In the genomic region with DNA sequence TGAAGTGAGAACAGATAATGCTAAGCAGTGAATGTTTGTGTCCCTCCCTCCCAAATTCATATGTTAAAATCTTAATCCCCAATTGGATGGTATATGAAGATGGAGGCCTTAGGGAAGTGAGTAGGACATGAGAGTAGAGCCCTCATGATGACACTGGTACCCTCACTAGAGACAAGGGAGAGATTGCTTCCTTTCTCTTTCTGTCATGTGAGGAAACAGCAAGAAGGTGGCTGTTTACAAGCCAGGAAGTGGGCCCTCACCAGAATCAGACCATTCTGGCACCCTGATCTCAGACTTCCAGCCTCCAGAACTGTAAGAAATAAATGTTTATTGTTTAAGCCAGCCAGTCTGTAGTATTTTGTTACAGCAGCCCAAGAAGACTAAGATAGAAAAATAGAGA, we compare ENCODE assay signal across 25 cellular contexts.
DNase-seq lines count a peak whose midpoint lies in the region; ATAC-seq and TF ChIP-seq lines count a peak whose summit lies in the region.
"Had no signal": no experiment of that assay in that cellular context is flagged by ENCODE, and none has a peak within 500 bp of the region (broad histone marks: within the 10 kb centered on the region; RNA-seq: fewer than 3 reads in every experiment).

No MANE protein-coding gene starts in this region.

- ATAC-seq in activated naive CD8-positive, alpha-beta T cell treated with anti-CD3 and anti-CD28 coated beads, Interleukin-2, amount 50 U/mL, for 24 hours = no peak
- ATAC-seq in activated CD8-positive, alpha-beta T cell treated with anti-CD3 and anti-CD28 coated beads for 36 hours = peak; percentile 60
- ATAC-seq in naive thymus-derived CD8-positive, alpha-beta T cell = peak; percentile 61 to 89
- ATAC-seq: A549, gastrocnemius medialis, lower lobe of right lung, mucosa of descending colon, upper lobe of right lung had no signal

- peaks cover 13% of the 10 kb centered on the region for H3K4me1 Mint-ChIP-seq in activated naive CD8-positive, alpha-beta T cell (ENCODE audit: low read depth)
- peaks cover 10% of the 10 kb centered on the region for H3K4me1 Mint-ChIP-seq in activated naive CD8-positive, alpha-beta T cell treated with anti-CD3 and anti-CD28 coated beads, Interleukin-2, amount 50 U/mL, for 24 hours
- H3K4me1 Mint-ChIP-seq in activated CD8-positive, alpha-beta T cell treated with anti-CD3 and anti-CD28 coated beads for 36 hours (ENCODE audit: low read depth) = peaks cover 6% of the 10 kb centered on the region
- H3K4me1 Mint-ChIP-seq in naive thymus-derived CD8-positive, alpha-beta T cell = peaks cover 4 to 24% (median 10%) of the 10 kb centered on the region in 4 donors
- peaks cover 2% of the 10 kb centered on the region for H3K4me1 Mint-ChIP-seq in T-helper 2 cell treated with Interferon-gamma antibody and Interleukin-4, amounts not matched to agents 5 μg/mL and 100 μg/mL, for 36 hours (ENCODE audit: low read depth)

- CTCF ChIA-PET in activated CD8-positive, alpha-beta T cell treated with anti-CD3 and anti-CD28 coated beads for 36 hours (lab: Charles Lee) = no interaction called here

- H3K27me3 ChIP-seq in thyroid gland = no peaks in the 10 kb centered on the region
- H3K27me3 ChIP-seq: gastrocnemius medialis, ovary, upper lobe of right lung had no signal

- TF ChIP-seq CTCF in activated CD8-positive, alpha-beta T cell treated with anti-CD3 and anti-CD28 coated beads for 36 hours (IDR thresholded peaks at IDR 0.05) = no peak
- no peak for TF ChIP-seq CTCF in thyroid gland (IDR thresholded peaks at IDR 0.05)

- intact Hi-C loops in activated CD8-positive, alpha-beta T cell treated with anti-CD3 and anti-CD28 coated beads for 36 hours (cut with micrococcal nuclease) = no loop called here
- intact Hi-C loops in thyroid gland (cut with DNase I) = no loop called here

- H3K27ac ChIP-seq in thyroid gland = no peak overlapping the region
- H3K27ac ChIP-seq: A549, gastrocnemius medialis, lower lobe of right lung, ovary, upper lobe of right lung had no signal

- no peak overlapping the region for H3K4me3 ChIP-seq in Jurkat, Clone E6-1 (ENCODE audit: low read length)
- no peak overlapping the region for H3K4me3 ChIP-seq in thyroid gland (replicated peaks in 1 of 3)
- H3K4me3 ChIP-seq: A549, gastrocnemius medialis, lower lobe of right lung, mucosa of descending colon, ovary, upper lobe of right lung had no signal

- H3K9me3 ChIP-seq in thyroid gland = no peaks in the 10 kb centered on the region
- H3K9me3 ChIP-seq: A549, gastrocnemius medialis, lower lobe of right lung, mucosa of descending colon, ovary, upper lobe of right lung had no signal

- no peak for DNase-seq in activated naive CD8-positive, alpha-beta T cell treated with anti-CD3 and anti-CD28 coated beads, Interleukin-2, amount 50 U/mL, for 24 hours
- peak; percentile 39 for DNase-seq in Jurkat, Clone E6-1 (ENCODE audit: low read depth, low spot score)
- no peak for DNase-seq in activated CD8-positive, alpha-beta T cell treated with anti-CD3 and anti-CD28 coated beads for 36 hours
- peak in 3 of 10 donors; percentile 5 to 47 (median 18) for DNase-seq in naive thymus-derived CD8-positive, alpha-beta T cell
- no peak for DNase-seq in T-helper 2 cell treated with Interferon-gamma antibody and Interleukin-4, amounts not matched to agents 5 μg/mL and 100 μg/mL, for 36 hours (ENCODE audit: low spot score)
- no peak for DNase-seq in NAMALWA (ENCODE audit: low spot score)
- DNase-seq in thyroid gland = no peak
- DNase-seq: activated naive CD4-positive, alpha-beta T cell; DMS153; gastrocnemius medialis; H7; lower lobe of right lung; mucosa of descending colon; NCI-H146; NCI-H226; NCI-H526 treated with DMSO at 0.1 percent for 48 hours; ovary; Right ventricle myocardium superior; stimulated activated CD4-positive, alpha-beta T cell treated with anti-CD3 and anti-CD28 coated beads, Interleukin-4, amount 100 ng/mL, for 4 hours; substantia nigra; T-helper 9 cell; upper lobe of right lung had no signal

- peak overlapping the region; percentile 83 for H3K27ac Mint-ChIP-seq in activated naive CD8-positive, alpha-beta T cell
- no peak overlapping the region for H3K27ac Mint-ChIP-seq in activated naive CD8-positive, alpha-beta T cell treated with anti-CD3 and anti-CD28 coated beads, Interleukin-2, amount 50 U/mL, for 24 hours
- H3K27ac Mint-ChIP-seq in activated CD8-positive, alpha-beta T cell treated with anti-CD3 and anti-CD28 coated beads for 36 hours = peak overlapping the region; percentile 71
- peak overlapping the region; percentile 59 to 94 (median 89) for H3K27ac Mint-ChIP-seq in naive thymus-derived CD8-positive, alpha-beta T cell
- no peak overlapping the region for H3K27ac Mint-ChIP-seq in T-helper 2 cell treated with Interferon-gamma antibody and Interleukin-4, amounts not matched to agents 5 μg/mL and 100 μg/mL, for 36 hours

- no peaks in the 10 kb centered on the region for H3K36me3 Mint-ChIP-seq in activated naive CD8-positive, alpha-beta T cell
- H3K36me3 Mint-ChIP-seq in activated naive CD8-positive, alpha-beta T cell treated with anti-CD3 and anti-CD28 coated beads, Interleukin-2, amount 50 U/mL, for 24 hours (ENCODE audit: low read depth) = no peaks in the 10 kb centered on the region
- H3K36me3 Mint-ChIP-seq in activated CD8-positive, alpha-beta T cell treated with anti-CD3 and anti-CD28 coated beads for 36 hours (ENCODE audit: low read depth) = no peaks in the 10 kb centered on the region
- H3K36me3 Mint-ChIP-seq in naive thymus-derived CD8-positive, alpha-beta T cell = peaks cover 0 to 8% (median 4%) of the 10 kb centered on the region in 3 donors
- no peaks in the 10 kb centered on the region for H3K36me3 Mint-ChIP-seq in T-helper 2 cell treated with Interferon-gamma antibody and Interleukin-4, amounts not matched to agents 5 μg/mL and 100 μg/mL, for 36 hours (ENCODE audit: low read depth)

- POLR2A ChIA-PET in activated CD8-positive, alpha-beta T cell treated with anti-CD3 and anti-CD28 coated beads for 36 hours (lab: Charles Lee) = no interaction called here
- POLR2A ChIA-PET in naive thymus-derived CD8-positive, alpha-beta T cell (lab: Charles Lee) = no interaction called here

- TF ChIP-seq POLR2A in thyroid gland (IDR thresholded peaks at IDR 0.05) = no peak

- H3K4me3 Mint-ChIP-seq in activated naive CD8-positive, alpha-beta T cell = no peak overlapping the region
- H3K4me3 Mint-ChIP-seq in activated naive CD8-positive, alpha-beta T cell treated with anti-CD3 and anti-CD28 coated beads, Interleukin-2, amount 50 U/mL, for 24 hours = no peak overlapping the region
- H3K4me3 Mint-ChIP-seq in activated CD8-positive, alpha-beta T cell treated with anti-CD3 and anti-CD28 coated beads for 36 hours = no peak overlapping the region
- H3K4me3 Mint-ChIP-seq in naive thymus-derived CD8-positive, alpha-beta T cell = peak overlapping the region in 4 of 10 donors; percentile 11 to 44 (median 42)
- H3K4me3 Mint-ChIP-seq in T-helper 2 cell treated with Interferon-gamma antibody and Interleukin-4, amounts not matched to agents 5 μg/mL and 100 μg/mL, for 36 hours = no peak overlapping the region
- H3K4me3 Mint-ChIP-seq: neural crest cell had no signal

- no peaks in the 10 kb centered on the region for H3K36me3 ChIP-seq in thyroid gland
- H3K36me3 ChIP-seq: gastrocnemius medialis, lower lobe of right lung, ovary, upper lobe of right lung had no signal

- no peaks in the 10 kb centered on the region for H3K4me1 ChIP-seq in thyroid gland
- H3K4me1 ChIP-seq: A549, gastrocnemius medialis, lower lobe of right lung, upper lobe of right lung had no signal

- no peaks in the 10 kb centered on the region for H3K27me3 Mint-ChIP-seq in activated naive CD8-positive, alpha-beta T cell
- H3K27me3 Mint-ChIP-seq in activated naive CD8-positive, alpha-beta T cell treated with anti-CD3 and anti-CD28 coated beads, Interleukin-2, amount 50 U/mL, for 24 hours = no peaks in the 10 kb centered on the region
- no peaks in the 10 kb centered on the region for H3K27me3 Mint-ChIP-seq in activated CD8-positive, alpha-beta T cell treated with anti-CD3 and anti-CD28 coated beads for 36 hours
- H3K27me3 Mint-ChIP-seq in naive thymus-derived CD8-positive, alpha-beta T cell = peaks cover 0 to 2% (median 0%) of the 10 kb centered on the region in 5 donors
- H3K27me3 Mint-ChIP-seq in T-helper 2 cell treated with Interferon-gamma antibody and Interleukin-4, amounts not matched to agents 5 μg/mL and 100 μg/mL, for 36 hours (ENCODE audit: low read depth) = no peaks in the 10 kb centered on the region

- H3K9me3 Mint-ChIP-seq in activated naive CD8-positive, alpha-beta T cell (ENCODE audit: low read depth) = peaks cover 5% of the 10 kb centered on the region
- no peaks in the 10 kb centered on the region for H3K9me3 Mint-ChIP-seq in activated naive CD8-positive, alpha-beta T cell treated with anti-CD3 and anti-CD28 coated beads, Interleukin-2, amount 50 U/mL, for 24 hours
- no peaks in the 10 kb centered on the region for H3K9me3 Mint-ChIP-seq in activated CD8-positive, alpha-beta T cell treated with anti-CD3 and anti-CD28 coated beads for 36 hours
- H3K9me3 Mint-ChIP-seq in naive thymus-derived CD8-positive, alpha-beta T cell = peaks cover 0 to 8% (median 0%) of the 10 kb centered on the region in 9 donors
- no peaks in the 10 kb centered on the region for H3K9me3 Mint-ChIP-seq in T-helper 2 cell treated with Interferon-gamma antibody and Interleukin-4, amounts not matched to agents 5 μg/mL and 100 μg/mL, for 36 hours
- H3K9me3 Mint-ChIP-seq: neural crest cell had no signal

Comparison
In these comparisons a context has a peak if more than half of its experiments do, and no peak if none do; other contexts are left out.
1. H3K27ac Mint-ChIP-seq: peak in activated naive CD8-positive, alpha-beta T cell (single experiment), activated CD8-positive, alpha-beta T cell treated with anti-CD3 and anti-CD28 coated beads for 36 hours (single experiment) and naive thymus-derived CD8-positive, alpha-beta T cell (10 of 10); none in activated naive CD8-positive, alpha-beta T cell treated with anti-CD3 and anti-CD28 coated beads, Interleukin-2, amount 50 U/mL, for 24 hours (single experiment) and T-helper 2 cell treated with Interferon-gamma antibody and Interleukin-4, amounts not matched to agents 5 μg/mL and 100 μg/mL, for 36 hours (single experiment).